Comparison of ENCODE assay signal across 8 cellular contexts in the genomic region with DNA sequence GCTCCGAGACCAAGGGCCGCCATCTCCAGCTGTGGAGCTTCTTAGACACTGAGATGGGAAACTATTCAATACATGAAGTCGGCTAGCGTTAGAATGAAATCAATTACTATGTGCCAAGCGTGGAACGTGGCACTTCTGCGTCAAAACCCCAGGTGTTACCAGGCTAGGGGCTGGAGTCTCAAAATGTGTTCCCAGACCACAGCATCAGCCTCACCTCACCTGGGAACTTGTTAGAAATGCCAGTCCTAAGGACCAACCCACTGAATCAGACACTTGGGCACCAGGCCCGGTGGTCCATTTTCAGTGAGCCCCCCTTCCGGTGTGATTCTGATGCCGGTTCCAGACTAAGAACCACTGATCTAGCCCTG. TPM values are rescaled to one million over a fixed set of nuclear protein-coding genes. Genes with fewer than 3 reads are reported as not detected.
DNase-seq lines count a peak whose midpoint lies in the region; ATAC-seq and TF ChIP-seq lines count a peak whose summit lies in the region.

No MANE protein-coding gene starts in this region.

- H3K27ac ChIP-seq in HEK293 (ENCODE audit: extremely low read depth, low read depth, low read length) (peak overlapping the region; percentile 100), smooth muscle cell (ENCODE audit: low read depth) (peak overlapping the region; percentile 99)

- peaks cover 30% of the 10 kb centered on the region for H3F3A ChIP-seq in smooth muscle cell (ENCODE audit: low read depth)

- H3K36me3 Mint-ChIP-seq in activated CD8-positive, alpha-beta T cell treated with anti-CD3 and anti-CD28 coated beads for 36 hours (ENCODE audit: low read depth): peaks cover 28% of the 10 kb centered on the region

- no peaks in the 10 kb centered on the region for H3K27me3 ChIP-seq in smooth muscle cell (ENCODE audit: low read depth)

- no peak overlapping the region for H2AFZ ChIP-seq in smooth muscle cell (ENCODE audit: low read depth)

- H3K9me3 Mint-ChIP-seq in activated CD8-positive, alpha-beta T cell treated with anti-CD3 and anti-CD28 coated beads for 36 hours: no peaks in the 10 kb centered on the region

- peaks cover 38% of the 10 kb centered on the region for H4K20me1 ChIP-seq in smooth muscle cell (ENCODE audit: low read depth)

- H3K36me3 ChIP-seq in HEK293 (ENCODE audit: control insufficient read depth in 2 of 2, insufficient read depth in 1 of 2, low read length in 2 of 2) (peaks cover 0 to 26% of the 10 kb centered on the region in 2 experiments; a peak in 1 of 3 replicates), smooth muscle cell (ENCODE audit: low read depth) (no peaks in the 10 kb centered on the region)

- no peak for ATAC-seq in activated CD8-positive, alpha-beta T cell treated with anti-CD3 and anti-CD28 coated beads for 36 hours
- ATAC-seq in left lobe of liver (no peak), HG02759 (IDR thresholded peaks at IDR 0.05; ENCODE audit: unreplicated experiment) (no peak), HG02642 (IDR thresholded peaks at IDR 0.05; ENCODE audit: poor library complexity, unreplicated experiment) (no peak)

- H3K27me3 Mint-ChIP-seq in activated CD8-positive, alpha-beta T cell treated with anti-CD3 and anti-CD28 coated beads for 36 hours: no peaks in the 10 kb centered on the region

- H3K4me1 Mint-ChIP-seq in activated CD8-positive, alpha-beta T cell treated with anti-CD3 and anti-CD28 coated beads for 36 hours (ENCODE audit: low read depth): peaks cover 37% of the 10 kb centered on the region

- peaks cover 45% of the 10 kb centered on the region for H3K79me2 ChIP-seq in smooth muscle cell (ENCODE audit: low read depth)

- H3K4me3 Mint-ChIP-seq in activated CD8-positive, alpha-beta T cell treated with anti-CD3 and anti-CD28 coated beads for 36 hours: peak overlapping the region; percentile 81

- H3K9me3 ChIP-seq in HEK293 (ENCODE audit: control insufficient read depth, insufficient read depth, low read depth, low read length) (no peaks in the 10 kb centered on the region), smooth muscle cell (replicated peaks; ENCODE audit: low read depth) (no peaks in the 10 kb centered on the region)

- H3K4me1 ChIP-seq in HEK293 (ENCODE audit: control insufficient read depth, insufficient read depth, low read length) (peaks cover 20% of the 10 kb centered on the region), smooth muscle cell (ENCODE audit: low read depth) (peaks cover 38% of the 10 kb centered on the region)

- POLR2A ChIA-PET in HEK293 (lab: Yijun Ruan, JAX): interaction anchor here (0.8 to 8.9 kb wide), 4 partner anchors 11 to 95 kb away, joined by 3 to 165 read pairs (median 8); a partner anchor contains a TSS
- POLR2A ChIA-PET in activated CD8-positive, alpha-beta T cell treated with anti-CD3 and anti-CD28 coated beads for 36 hours (lab: Charles Lee): interaction anchor here (1.0 to 30.9 kb wide), 4 partner anchors 2 to 95 kb away, joined by 3 to 683 read pairs (median 343); a partner anchor contains a TSS

- H3K27ac Mint-ChIP-seq in activated CD8-positive, alpha-beta T cell treated with anti-CD3 and anti-CD28 coated beads for 36 hours: peak overlapping the region; percentile 85

- CTCF ChIA-PET in HEK293 (lab: Yijun Ruan, JAX): interaction anchor here (0.7 to 9.8 kb wide), 6 partner anchors 11 to 104 kb away, joined by 3 to 393 read pairs (median 180); a partner anchor contains a TSS
- CTCF ChIA-PET in activated CD8-positive, alpha-beta T cell treated with anti-CD3 and anti-CD28 coated beads for 36 hours (lab: Charles Lee): interaction anchor here (1.0 to 15.4 kb wide), 5 partner anchors 8 to 107 kb away, joined by 3 to 698 read pairs (median 102); a partner anchor contains a TSS

- H3K4me3 ChIP-seq in HEK293 (ENCODE audit: low read depth, low read length) (no peak overlapping the region; the same call in 1 of the 2 replicates), iPS-11a (ENCODE audit: low read depth, low read length) (peak overlapping the region; percentile 25), smooth muscle cell (peak overlapping the region; percentile 82)

- H3K4me2 ChIP-seq in smooth muscle cell: peak overlapping the region; percentile 99

- intact Hi-C loops in activated CD8-positive, alpha-beta T cell treated with anti-CD3 and anti-CD28 coated beads for 36 hours (cut with micrococcal nuclease): no loop called here

- WGBS in smooth muscle cell (ENCODE audit: low lambda C conversion rate): 66% methylated on average over 10 of the region's 10 CpGs

- H3K9ac ChIP-seq in smooth muscle cell (ENCODE audit: low read depth): no peak overlapping the region

- DNase-seq in activated CD8-positive, alpha-beta T cell treated with anti-CD3 and anti-CD28 coated beads for 36 hours: no peak
- DNase-seq in smooth muscle cell (lab: John Stamatoyannopoulos, UW; ENCODE audit: unreplicated experiment) (no peak), left lobe of liver (ENCODE audit: low spot score) (no peak), SK-N-DZ (ENCODE audit: low spot score) (no peak)

- TF ChIP-seq CTCF in HEK293 (tag by site-specific recombination; IDR thresholded peaks at IDR 0.05) (no peak), smooth muscle cell (IDR thresholded peaks at IDR 0.05; ENCODE audit: borderline replicate concordance, insufficient read depth, poor library complexity, severe bottlenecking) (no peak)
- TF ChIP-seq CTCF in activated CD8-positive, alpha-beta T cell treated with anti-CD3 and anti-CD28 coated beads for 36 hours (IDR thresholded peaks at IDR 0.05): no peak

TF ChIP-seq in HEK293, 187 proteins besides CTCF, POLR2A, EP300 and RAD21:
- TF ChIP-seq ZFP37 (tag by site-specific recombination; IDR thresholded peaks at IDR 0.05) (peak; percentile 94), IKZF3 (tag by site-specific recombination; IDR thresholded peaks at IDR 0.05) (no peak), ZNF544 (tag by site-specific recombination; IDR thresholded peaks at IDR 0.05) (no peak)

RNA-seq across cellular contexts. Expression of a gene that starts 5.0 kb away (rescaled TPM):
- 10 to 100 TPM; 13.3 TPM for total RNA-seq in activated CD8-positive, alpha-beta T cell treated with anti-CD3 and anti-CD28 coated beads for 36 hours
- total RNA-seq in smooth muscle cell (2.7 and 4.2 TPM in 2 replicates), left lobe of liver (12.8 TPM)
- 1.9 and 2.9 TPM in 2 replicates for polyA plus RNA-seq in smooth muscle cell
- polyA plus RNA-seq in SK-N-DZ (2014; cell fraction: cytosol; rRNA removed): 3.3 and 4.6 TPM in 2 replicates
- polyA plus RNA-seq in SK-N-DZ (2014; cell fraction: nucleus; rRNA removed): 3.4 and 6.6 TPM in 2 replicates

RNA-seq across cellular contexts. Expression of a gene that starts 5.3 kb away (rescaled TPM):
- total RNA-seq in activated CD8-positive, alpha-beta T cell treated with anti-CD3 and anti-CD28 coated beads for 36 hours: 100 to 1,000 TPM; 108 to 116 TPM
- total RNA-seq in smooth muscle cell (12.7 and 25.9 TPM in 2 replicates), left lobe of liver (7.9 TPM)
- 13.8 and 15.3 TPM in 2 replicates for polyA plus RNA-seq in smooth muscle cell
- polyA plus RNA-seq in SK-N-DZ (2014; cell fraction: cytosol; rRNA removed): 0.90 and 3.7 TPM in 2 replicates
- polyA plus RNA-seq in SK-N-DZ (2014; cell fraction: nucleus; rRNA removed): 57.6 and 75.5 TPM in 2 replicates

RNA-seq across cellular contexts. Expression of a gene that starts 59.9 kb away (rescaled TPM):
- total RNA-seq in activated CD8-positive, alpha-beta T cell treated with anti-CD3 and anti-CD28 coated beads for 36 hours: not detected
- total RNA-seq in smooth muscle cell (not detected in 2 replicates), left lobe of liver (1,410 TPM)
- polyA plus RNA-seq in smooth muscle cell: 0.53 TPM in 1 of 2 replicates, not detected in the other
- not detected in 2 replicates for polyA plus RNA-seq in SK-N-DZ (2014; cell fraction: cytosol; rRNA removed)
- polyA plus RNA-seq in SK-N-DZ (2014; cell fraction: nucleus; rRNA removed): not detected in 2 replicates

Comparison
In these comparisons a context has a peak if more than half of its experiments do, and no peak if none do; other contexts are left out.
1. RNA of a gene that starts 59.9 kb away (total RNA-seq): 1,410 TPM in left lobe of liver (single experiment); not detected in activated CD8-positive, alpha-beta T cell treated with anti-CD3 and anti-CD28 coated beads for 36 hours and not detected in smooth muscle cell; every median in the first group is over 1,000 times any median in the second.